In genomic region chr2:232460171-232460570, GRCh38 we compare ENCODE assay signal across 24 cellular contexts. TPM values are rescaled to one million over a fixed set of nuclear protein-coding genes. Genes with fewer than 3 reads are reported as not detected.
"Had no signal": no experiment of that assay in that cellular context is flagged by ENCODE, and none has a peak within 500 bp of the region (broad histone marks: within the 10 kb centered on the region; RNA-seq: fewer than 3 reads in every experiment).

No MANE protein-coding gene starts in this region.

- H3K27ac ChIP-seq: coronary artery, hepatocyte, neutrophil, psoas muscle, testis, tibial nerve had no signal

- H3K9me3 Mint-ChIP-seq: nephron progenitor cell had no signal

- H3K36me3 Mint-ChIP-seq: naive thymus-derived CD4-positive, alpha-beta T cell had no signal

- H3K4me2 ChIP-seq: hepatocyte had no signal

- H3K36me3 ChIP-seq: neutrophil, tibial nerve had no signal

- H2AFZ ChIP-seq: hepatocyte had no signal

- DNase-seq: effector CD4-positive, alpha-beta T cell; foreskin melanocyte; kidney; left colon; left ventricle myocardium superior; mesendoderm; naive thymus-derived CD4-positive, alpha-beta T cell; nephron progenitor cell; retina; small intestine; stimulated activated CD4-positive, alpha-beta T cell treated with anti-CD3 and anti-CD28 coated beads, Interleukin-2, amount 100 ng/mL, for 48 hours; stimulated activated naive CD4-positive, alpha-beta T cell treated with Interleukin-2 at 50 U/mL for 16 hours; testis had no signal

- H3K27me3 ChIP-seq: testis had no signal

- H3K4me1 ChIP-seq: psoas muscle, testis, tibial nerve had no signal

- H3K4me3 Mint-ChIP-seq: naive thymus-derived CD4-positive, alpha-beta T cell; nephron progenitor cell had no signal

- H3K4me3 ChIP-seq: coronary artery, hepatocyte, psoas muscle, testis, tibial nerve had no signal

- H3K79me2 ChIP-seq: hepatocyte had no signal

- H3K27ac Mint-ChIP-seq: naive thymus-derived CD4-positive, alpha-beta T cell; nephron progenitor cell had no signal

- H3K9me3 ChIP-seq: neutrophil, psoas muscle, testis, tibial nerve had no signal

RNA-seq across cellular contexts. Expression of gene ALPI, which starts 4.2 kb away (rescaled TPM):
- total RNA-seq: cerebellum; dermis microvascular lymphatic vessel endothelial cell; left ventricle myocardium superior; lung microvascular endothelial cell; mononuclear cell; naive thymus-derived CD4-positive, alpha-beta T cell; osteoblast; psoas muscle; tibial nerve; ureter had no signal

RNA-seq across cellular contexts. Expression of gene ECEL1, which starts 27.5 kb away (rescaled TPM):
- total RNA-seq: dermis microvascular lymphatic vessel endothelial cell; left colon; lung microvascular endothelial cell; mononuclear cell; naive thymus-derived CD4-positive, alpha-beta T cell; osteoblast had no signal

RNA-seq across cellular contexts. Expression of gene ALPG, which starts 53.5 kb away (rescaled TPM):
- total RNA-seq: cerebellum; dermis microvascular lymphatic vessel endothelial cell; kidney; left ventricle myocardium superior; lung microvascular endothelial cell; mononuclear cell; naive thymus-derived CD4-positive, alpha-beta T cell; osteoblast; psoas muscle; tibial nerve; ureter had no signal
